ENCODE assay signal across 1 cellular context in the genomic region with DNA sequence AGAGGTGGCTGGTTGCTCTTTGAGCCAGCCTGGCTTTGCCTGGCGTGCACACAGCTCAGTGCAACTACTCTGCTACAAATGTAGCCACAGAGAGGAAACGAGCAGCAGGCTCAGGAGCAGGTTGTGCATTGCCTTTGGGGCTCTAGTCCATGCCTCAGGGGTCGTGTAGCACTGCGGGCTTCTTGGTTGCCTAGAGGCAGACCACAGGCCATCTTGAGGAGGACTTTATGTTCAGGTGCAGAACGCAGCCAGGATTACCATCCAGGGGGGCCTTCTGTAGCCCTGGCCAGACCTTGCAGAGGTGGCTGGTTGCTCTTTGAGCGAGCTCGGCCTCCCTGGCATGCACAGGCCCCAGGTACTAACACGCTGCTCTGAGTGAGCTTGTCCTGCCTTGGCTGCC. TPM values are rescaled to one million over a fixed set of nuclear protein-coding genes. Genes with fewer than 3 reads are reported as not detected.
"Had no signal": no experiment of that assay in that cellular context is flagged by ENCODE, and none has a peak within 500 bp of the region (broad histone marks: within the 10 kb centered on the region; RNA-seq: fewer than 3 reads in every experiment).

No MANE protein-coding gene starts in this region.

RNA-seq across cellular contexts. Expression of a gene that starts 41.2 kb away (rescaled TPM):
- total RNA-seq: G401 had no signal
